Comparison of ENCODE assay signal across 26 cellular contexts in the genomic region with DNA sequence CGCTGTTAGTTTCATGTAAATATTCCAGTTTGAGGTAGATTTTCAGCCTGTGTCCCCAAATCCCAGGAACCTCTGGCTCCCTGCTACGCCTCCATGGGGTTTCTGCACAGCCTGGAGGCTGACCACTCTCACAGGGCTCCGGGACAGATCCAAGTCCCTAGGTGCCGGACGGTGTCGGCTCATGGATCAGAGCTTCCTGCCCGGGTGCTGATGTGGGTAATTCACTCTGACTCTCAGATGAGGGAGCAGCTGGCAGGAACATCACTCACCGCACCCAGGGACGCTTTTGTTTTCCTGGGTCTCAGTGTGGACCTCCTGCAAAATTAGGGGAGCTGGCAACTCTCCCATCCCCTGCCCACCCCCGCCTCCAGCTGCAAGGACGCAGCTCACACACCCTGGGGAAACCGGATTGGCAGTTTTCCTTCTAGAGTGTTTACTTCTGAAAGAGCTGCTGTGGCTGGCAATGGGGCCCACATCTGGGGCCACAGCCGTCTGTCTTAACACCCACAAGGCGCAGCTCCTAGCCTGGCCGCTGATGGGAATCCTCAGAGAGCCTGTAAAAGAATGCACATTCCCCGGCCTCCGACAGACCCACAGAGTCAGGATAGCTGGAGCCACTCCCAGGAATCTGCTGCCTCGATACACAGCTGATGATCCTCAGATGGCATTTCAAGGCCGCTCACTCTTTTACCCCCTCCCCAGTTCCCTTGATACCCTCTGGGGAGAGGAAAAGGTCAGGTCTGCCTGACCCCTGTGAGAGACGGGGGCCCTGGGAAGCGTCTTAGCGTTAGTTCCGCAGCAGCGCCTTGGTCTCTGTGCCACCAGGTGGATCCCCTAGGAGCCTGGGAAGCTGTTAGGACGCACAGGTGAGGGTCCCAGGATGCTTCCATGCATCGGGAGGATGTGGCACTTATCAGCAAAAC.
DNase-seq lines count a peak whose midpoint lies in the region; ATAC-seq, FAIRE-seq and TF ChIP-seq lines count a peak whose summit lies in the region.
"Had no signal": no experiment of that assay in that cellular context is flagged by ENCODE, and none has a peak within 500 bp of the region (broad histone marks: within the 10 kb centered on the region; RNA-seq: fewer than 3 reads in every experiment).

No MANE protein-coding gene starts in this region.

- POLR2A ChIA-PET in WTC11 (lab: Charles Lee) = no interaction called here

- DNase-seq in NCI-H2081 (lab: John Stamatoyannopoulos, UW) (peak; percentile 25 to 60), NCI-H2081 treated with DMSO at 0.1 percent for 48 hours (lab: John Stamatoyannopoulos, UW) (no peak), WTC11 (ENCODE audit: low spot score) (no peak), urothelium cell line (ENCODE audit: low spot score) (no peak), Kasumi-1 (lab: John Stamatoyannopoulos, UW) (no peak), NCI-H1930 (lab: John Stamatoyannopoulos, UW) (no peak)
- DNase-seq in activated CD8-positive, alpha-beta memory T cell treated with anti-CD3 and anti-CD28 coated beads, Interleukin-2, amount 10 ng/mL, durations not matched to agents 7 days and 5 days = no peak
- DNase-seq: 8988T; activated CD4-positive, alpha-beta T cell treated with anti-CD3 and anti-CD28 coated beads for 48 hours; Caco-2; KBM-7; left lung; MV-4-11; NCI-H2107; NCI-H748 treated with DMSO at 0.1 percent for 48 hours; OCI-M1; pancreas; stimulated activated CD4-positive, alpha-beta T cell treated with anti-CD3 and anti-CD28 coated beads, Interleukin-2, amount 100 ng/mL, for 24 hours; stimulated activated naive CD4-positive, alpha-beta T cell treated with Interleukin-2 at 50 U/mL for 16 hours; thyroid gland had no signal

- CTCF ChIA-PET in WTC11 (lab: Charles Lee) = interaction anchor here (0.8 to 1.0 kb wide), 2 partner anchors 14 to 370 kb away, joined by 3 read pairs; no protein-coding TSS in a partner anchor
- CTCF ChIA-PET in activated CD8-positive, alpha-beta memory T cell treated with anti-CD3 and anti-CD28 coated beads, Interleukin-2, amount 10 ng/mL, durations not matched to agents 7 days and 5 days (lab: Charles Lee) = no interaction called here

- no peak overlapping the region for H3K9ac ChIP-seq in mucosa of rectum (ENCODE audit: low read depth in 1 of 2, low read length in 2 of 2)

- 0 out of 2 replicates have a peak, but pooled peaks have one; percentile 20 for ATAC-seq in WTC11
- ATAC-seq in activated CD8-positive, alpha-beta memory T cell treated with anti-CD3 and anti-CD28 coated beads, Interleukin-2, amount 10 ng/mL, durations not matched to agents 7 days and 5 days = no peak
- ATAC-seq: left lung, pancreas had no signal

- peaks cover 6% of the 10 kb centered on the region; the same call in 1 of the 2 replicates for H3K9me3 Mint-ChIP-seq in WTC11
- no peaks in the 10 kb centered on the region for H3K9me3 Mint-ChIP-seq in activated CD8-positive, alpha-beta memory T cell treated with anti-CD3 and anti-CD28 coated beads, Interleukin-2, amount 10 ng/mL, durations not matched to agents 7 days and 5 days (ENCODE audit: low read depth)

- H3K27ac ChIP-seq in mucosa of rectum (ENCODE audit: low read depth in 2 of 2, low read length in 2 of 2) = peak overlapping the region; percentile 13 to 32
- H3K27ac ChIP-seq: left lung, pancreas, SJCRH30, thyroid gland had no signal

- H3K9me3 ChIP-seq in mucosa of rectum (ENCODE audit: control insufficient read depth in 2 of 2, low read length in 2 of 2) = no peaks in the 10 kb centered on the region
- H3K9me3 ChIP-seq: Caco-2, pancreas, SJCRH30, thyroid gland had no signal

- H3K4me1 ChIP-seq in mucosa of rectum (ENCODE audit: control insufficient read depth in 2 of 2, insufficient read depth in 2 of 2, low read length in 2 of 2) = no peaks in the 10 kb centered on the region
- H3K4me1 ChIP-seq: Caco-2, left lung, pancreas, SJCRH30, thyroid gland had no signal

- H3K36me3 ChIP-seq in mucosa of rectum (ENCODE audit: control insufficient read depth in 2 of 2, insufficient read depth in 2 of 2, low read length in 2 of 2) = no peaks in the 10 kb centered on the region
- H3K36me3 ChIP-seq: left lung, SJCRH30, thyroid gland had no signal

- no peak overlapping the region for H3K4me3 ChIP-seq in mucosa of rectum (ENCODE audit: low read length in 2 of 2)
- H3K4me3 ChIP-seq: left lung, pancreas, SJCRH30, thyroid gland had no signal

- TF ChIP-seq CTCF in WTC11 (IDR thresholded peaks at IDR 0.05) = no peak

- no peak overlapping the region for H3K27ac Mint-ChIP-seq in WTC11
- no peak overlapping the region for H3K27ac Mint-ChIP-seq in activated CD8-positive, alpha-beta memory T cell treated with anti-CD3 and anti-CD28 coated beads, Interleukin-2, amount 10 ng/mL, durations not matched to agents 7 days and 5 days
- H3K27ac Mint-ChIP-seq: activated naive CD8-positive, alpha-beta T cell; activated T-helper 1 cell treated with anti-CD3 and anti-CD28 coated beads, Interleukin-12 subunit alpha, Interleukin-12 subunit beta, Interleukin-2, Interleukin-4 antibody, amounts not matched to agents 30 ng/mL and 10 ng/mL and 1 ng/mL, durations not matched to agents 14 hours and 24 hours and 36 hours; B cell had no signal

- no peak overlapping the region for H3K4me3 Mint-ChIP-seq in WTC11
- H3K4me3 Mint-ChIP-seq in activated CD8-positive, alpha-beta memory T cell treated with anti-CD3 and anti-CD28 coated beads, Interleukin-2, amount 10 ng/mL, durations not matched to agents 7 days and 5 days = no peak overlapping the region
- H3K4me3 Mint-ChIP-seq: activated naive CD8-positive, alpha-beta T cell; activated T-helper 1 cell treated with anti-CD3 and anti-CD28 coated beads, Interleukin-12 subunit alpha, Interleukin-12 subunit beta, Interleukin-2, Interleukin-4 antibody, amounts not matched to agents 30 ng/mL and 10 ng/mL and 1 ng/mL, durations not matched to agents 14 hours and 24 hours and 36 hours; B cell had no signal

- H3K4me1 Mint-ChIP-seq in WTC11 = no peaks in the 10 kb centered on the region
- no peaks in the 10 kb centered on the region for H3K4me1 Mint-ChIP-seq in activated CD8-positive, alpha-beta memory T cell treated with anti-CD3 and anti-CD28 coated beads, Interleukin-2, amount 10 ng/mL, durations not matched to agents 7 days and 5 days
- H3K4me1 Mint-ChIP-seq: B cell had no signal

- peak; percentile 5 for FAIRE-seq in urothelium cell line (lab: Jason Lieb, UNC)
- FAIRE-seq: endometrium, pancreas had no signal

- no peaks in the 10 kb centered on the region for H3K27me3 ChIP-seq in mucosa of rectum (ENCODE audit: control insufficient read depth in 2 of 2, insufficient read depth in 2 of 2, low read length in 2 of 2)
- H3K27me3 ChIP-seq: pancreas, SJCRH30, thyroid gland had no signal

- H3K27me3 Mint-ChIP-seq in WTC11 (ENCODE audit: low read depth) = no peaks in the 10 kb centered on the region
- H3K27me3 Mint-ChIP-seq in activated CD8-positive, alpha-beta memory T cell treated with anti-CD3 and anti-CD28 coated beads, Interleukin-2, amount 10 ng/mL, durations not matched to agents 7 days and 5 days = no peaks in the 10 kb centered on the region
- H3K27me3 Mint-ChIP-seq: B cell had no signal

- no peaks in the 10 kb centered on the region for H3K36me3 Mint-ChIP-seq in WTC11
- H3K36me3 Mint-ChIP-seq in activated CD8-positive, alpha-beta memory T cell treated with anti-CD3 and anti-CD28 coated beads, Interleukin-2, amount 10 ng/mL, durations not matched to agents 7 days and 5 days = no peaks in the 10 kb centered on the region
- H3K36me3 Mint-ChIP-seq: activated naive CD8-positive, alpha-beta T cell had no signal

TF ChIP-seq in WTC11, 78 proteins besides CTCF, POLR2A, EP300 and RAD21 (continues in another document):
- TF ChIP-seq, protein P1, sequence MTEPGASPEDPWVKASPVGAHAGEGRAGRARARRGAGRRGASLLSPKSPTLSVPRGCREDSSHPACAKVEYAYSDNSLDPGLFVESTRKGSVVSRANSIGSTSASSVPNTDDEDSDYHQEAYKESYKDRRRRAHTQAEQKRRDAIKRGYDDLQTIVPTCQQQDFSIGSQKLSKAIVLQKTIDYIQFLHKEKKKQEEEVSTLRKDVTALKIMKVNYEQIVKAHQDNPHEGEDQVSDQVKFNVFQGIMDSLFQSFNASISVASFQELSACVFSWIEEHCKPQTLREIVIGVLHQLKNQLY (CRISPR knock-in tag; IDR thresholded peaks at IDR 0.05) = no peak
- TF ChIP-seq GABPB1 (CRISPR knock-in tag; IDR thresholded peaks at IDR 0.05) = no peak
- TF ChIP-seq, protein P2, sequence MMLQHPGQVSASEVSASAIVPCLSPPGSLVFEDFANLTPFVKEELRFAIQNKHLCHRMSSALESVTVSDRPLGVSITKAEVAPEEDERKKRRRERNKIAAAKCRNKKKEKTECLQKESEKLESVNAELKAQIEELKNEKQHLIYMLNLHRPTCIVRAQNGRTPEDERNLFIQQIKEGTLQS (CRISPR knock-in tag; conservative IDR thresholded peaks at IDR 0.05) = no peak
- TF ChIP-seq, protein P3, sequence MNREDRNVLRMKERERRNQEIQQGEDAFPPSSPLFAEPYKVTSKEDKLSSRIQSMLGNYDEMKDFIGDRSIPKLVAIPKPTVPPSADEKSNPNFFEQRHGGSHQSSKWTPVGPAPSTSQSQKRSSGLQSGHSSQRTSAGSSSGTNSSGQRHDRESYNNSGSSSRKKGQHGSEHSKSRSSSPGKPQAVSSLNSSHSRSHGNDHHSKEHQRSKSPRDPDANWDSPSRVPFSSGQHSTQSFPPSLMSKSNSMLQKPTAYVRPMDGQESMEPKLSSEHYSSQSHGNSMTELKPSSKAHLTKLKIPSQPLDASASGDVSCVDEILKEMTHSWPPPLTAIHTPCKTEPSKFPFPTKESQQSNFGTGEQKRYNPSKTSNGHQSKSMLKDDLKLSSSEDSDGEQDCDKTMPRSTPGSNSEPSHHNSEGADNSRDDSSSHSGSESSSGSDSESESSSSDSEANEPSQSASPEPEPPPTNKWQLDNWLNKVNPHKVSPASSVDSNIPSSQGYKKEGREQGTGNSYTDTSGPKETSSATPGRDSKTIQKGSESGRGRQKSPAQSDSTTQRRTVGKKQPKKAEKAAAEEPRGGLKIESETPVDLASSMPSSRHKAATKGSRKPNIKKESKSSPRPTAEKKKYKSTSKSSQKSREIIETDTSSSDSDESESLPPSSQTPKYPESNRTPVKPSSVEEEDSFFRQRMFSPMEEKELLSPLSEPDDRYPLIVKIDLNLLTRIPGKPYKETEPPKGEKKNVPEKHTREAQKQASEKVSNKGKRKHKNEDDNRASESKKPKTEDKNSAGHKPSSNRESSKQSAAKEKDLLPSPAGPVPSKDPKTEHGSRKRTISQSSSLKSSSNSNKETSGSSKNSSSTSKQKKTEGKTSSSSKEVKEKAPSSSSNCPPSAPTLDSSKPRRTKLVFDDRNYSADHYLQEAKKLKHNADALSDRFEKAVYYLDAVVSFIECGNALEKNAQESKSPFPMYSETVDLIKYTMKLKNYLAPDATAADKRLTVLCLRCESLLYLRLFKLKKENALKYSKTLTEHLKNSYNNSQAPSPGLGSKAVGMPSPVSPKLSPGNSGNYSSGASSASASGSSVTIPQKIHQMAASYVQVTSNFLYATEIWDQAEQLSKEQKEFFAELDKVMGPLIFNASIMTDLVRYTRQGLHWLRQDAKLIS (CRISPR knock-in tag; IDR thresholded peaks at IDR 0.05; ENCODE audit: borderline replicate concordance) = no peak

Comparison
In these comparisons a context has a peak if more than half of its experiments do, and no peak if none do; other contexts are left out.
1. DNase-seq: peak in NCI-H2081 (2 of 2); none in NCI-H2081 treated with DMSO at 0.1 percent for 48 hours (single experiment), WTC11 (single experiment), urothelium cell line (single experiment), activated CD8-positive, alpha-beta memory T cell treated with anti-CD3 and anti-CD28 coated beads, Interleukin-2, amount 10 ng/mL, durations not matched to agents 7 days and 5 days (single experiment), Kasumi-1 (0 of 2) and NCI-H1930 (0 of 2).